ENCODE assay signal across 20 cellular contexts in genomic region chr12:125742413-125742812, GRCh38.
"Had no signal": no experiment of that assay in that cellular context is flagged by ENCODE, and none has a peak within 500 bp of the region (broad histone marks: within the 10 kb centered on the region; RNA-seq: fewer than 3 reads in every experiment).

No MANE protein-coding gene starts in this region.

- H3K27ac ChIP-seq: adrenal gland, brain microvascular endothelial cell, upper lobe of left lung, WERI-Rb-1 had no signal

- H3K27me3 ChIP-seq: adrenal gland, brain microvascular endothelial cell, upper lobe of left lung had no signal

- ATAC-seq: activated CD4-positive, CD25-positive, alpha-beta regulatory T cell treated with anti-CD3 and anti-CD28 coated beads, Interleukin-2, amount 50 U/mL, for 24 hours; left cardiac atrium; naive thymus-derived CD8-positive, alpha-beta T cell; right cardiac atrium had no signal

- H3K4me1 ChIP-seq: adrenal gland, upper lobe of left lung had no signal

- DNase-seq: activated CD4-positive, alpha-beta memory T cell treated with anti-CD3 and anti-CD28 coated beads for 36 hours; activated CD4-positive, alpha-beta T cell treated with anti-CD3 and anti-CD28 coated beads, Interleukin-2, amount 10 ng/mL, durations not matched to agents 24 days and 14 days; activated CD8-positive, alpha-beta memory T cell treated with anti-CD3 and anti-CD28 coated beads, Interleukin-2, amount 50 U/mL, for 4 hours; activated effector memory CD4-positive, alpha-beta T cell treated with anti-CD3 and anti-CD28 coated beads, Interleukin-2, amount 50 U/mL, for 16 hours; activated naive CD4-positive, alpha-beta T cell treated with anti-CD3 and anti-CD28 coated beads for 36 hours; activated naive CD8-positive, alpha-beta T cell treated with anti-CD3 and anti-CD28 coated beads for 36 hours; activated T-cell treated with anti-CD3 and anti-CD28 coated beads, Interleukin-2, amount 50 U/mL, for 1 hour; adrenal gland; aorta; brain microvascular endothelial cell; cortex of kidney; left cardiac atrium; mammary epithelial cell; naive thymus-derived CD8-positive, alpha-beta T cell; right cardiac atrium; stimulated activated CD4-positive, alpha-beta T cell treated with anti-CD3 and anti-CD28 coated beads, Interleukin-2, amount 100 ng/mL, for 48 hours; T-helper 9 cell; upper lobe of left lung; WERI-Rb-1 had no signal

- H3K4me3 ChIP-seq: adrenal gland, upper lobe of left lung had no signal

- H3K36me3 ChIP-seq: adrenal gland, brain microvascular endothelial cell, upper lobe of left lung, WERI-Rb-1 had no signal

- H3K9me3 ChIP-seq: adrenal gland, upper lobe of left lung had no signal
